8 cellular contexts compared by ENCODE assay signal in genomic region chr16:28140788-28141618, GRCh38.
DNase-seq lines count a peak whose midpoint lies in the region; ATAC-seq and TF ChIP-seq lines count a peak whose summit lies in the region.

No MANE protein-coding gene starts in this region.

- no peaks in the 10 kb centered on the region for H3K27me3 Mint-ChIP-seq in activated naive CD8-positive, alpha-beta T cell treated with anti-CD3 and anti-CD28 coated beads for 36 hours
- no peaks in the 10 kb centered on the region for H3K27me3 Mint-ChIP-seq in mesothelial cell of epicardium (ENCODE audit: low read depth)

- peaks cover 65% of the 10 kb centered on the region for H3K36me3 Mint-ChIP-seq in activated naive CD8-positive, alpha-beta T cell treated with anti-CD3 and anti-CD28 coated beads for 36 hours
- peaks cover 32% of the 10 kb centered on the region for H3K36me3 Mint-ChIP-seq in mesothelial cell of epicardium

- ATAC-seq in GM18858 (IDR thresholded peaks at IDR 0.05; ENCODE audit: unreplicated experiment) (peak; percentile 72), HG02943 (IDR thresholded peaks at IDR 0.05; ENCODE audit: low read depth, unreplicated experiment) (peak; percentile 53)

- in situ Hi-C loops in G401 (cut with HindIII; ENCODE audit: low sequenced_read_pairs), result no loop called here

- H3K4me1 Mint-ChIP-seq in activated naive CD8-positive, alpha-beta T cell treated with anti-CD3 and anti-CD28 coated beads for 36 hours, result peaks cover 86% of the 10 kb centered on the region
- no peaks in the 10 kb centered on the region for H3K4me1 Mint-ChIP-seq in mesothelial cell of epicardium

- H3K9me3 ChIP-seq in Peyer's patch, result no peaks in the 10 kb centered on the region
- H3K9me3 ChIP-seq in parathyroid adenoma (ENCODE audit: control insufficient read depth, low read length), result no peaks in the 10 kb centered on the region

- H3K27me3 ChIP-seq in Peyer's patch, result no peaks in the 10 kb centered on the region
- no peaks in the 10 kb centered on the region for H3K27me3 ChIP-seq in parathyroid adenoma (ENCODE audit: control insufficient read depth, insufficient read depth, low read length)

- no peak overlapping the region for H3K4me2 ChIP-seq in parathyroid adenoma (ENCODE audit: low read length)

- H3K36me3 ChIP-seq in Peyer's patch, result peaks cover 0 to 30% (median 0%) of the 10 kb centered on the region in 3 donors
- no peaks in the 10 kb centered on the region for H3K36me3 ChIP-seq in parathyroid adenoma (ENCODE audit: control insufficient read depth, insufficient read depth, low read length)

- DNase-seq in Peyer's patch, result peak in 2 of 3 donors; percentile 71 to 82
- peak; percentile 64 for DNase-seq in activated naive CD8-positive, alpha-beta T cell treated with anti-CD3 and anti-CD28 coated beads for 36 hours
- DNase-seq in mesothelial cell of epicardium (ENCODE audit: low spot score in 2 of 2, unreplicated experiment in 2 of 2), result no peak
- DNase-seq in putamen (ENCODE audit: low spot score), result no peak
- DNase-seq in G401 (ENCODE audit: low spot score), result no peak

- peak overlapping the region; percentile 80 to 90 (median 87) for H3K27ac ChIP-seq in Peyer's patch
- peak overlapping the region; percentile 3 for H3K27ac ChIP-seq in parathyroid adenoma

- H2AFZ ChIP-seq in parathyroid adenoma, result no peak overlapping the region

- peaks cover 2% of the 10 kb centered on the region for H3K9me3 Mint-ChIP-seq in activated naive CD8-positive, alpha-beta T cell treated with anti-CD3 and anti-CD28 coated beads for 36 hours
- no peaks in the 10 kb centered on the region for H3K9me3 Mint-ChIP-seq in mesothelial cell of epicardium

- peak overlapping the region; percentile 94 for H3K27ac Mint-ChIP-seq in activated naive CD8-positive, alpha-beta T cell treated with anti-CD3 and anti-CD28 coated beads for 36 hours
- H3K27ac Mint-ChIP-seq in mesothelial cell of epicardium, result no peak overlapping the region

- H3K9ac ChIP-seq in parathyroid adenoma, result no peak overlapping the region

- TF ChIP-seq POLR2A in Peyer's patch (IDR thresholded peaks at IDR 0.05), result peak in 1 of 2 donors; percentile 37

- H3K4me3 ChIP-seq in Peyer's patch (peak overlapping the region in 3 of 4 donors; percentile 13 to 36 (median 18)), parathyroid adenoma (ENCODE audit: low read depth, low read length) (no peak overlapping the region)

- H3K4me1 ChIP-seq in Peyer's patch, result peaks cover 0 to 16% (median 2%) of the 10 kb centered on the region in 4 donors
- H3K4me1 ChIP-seq in parathyroid adenoma, result no peaks in the 10 kb centered on the region

- peak overlapping the region; percentile 52 for H3K4me3 Mint-ChIP-seq in activated naive CD8-positive, alpha-beta T cell treated with anti-CD3 and anti-CD28 coated beads for 36 hours
- no peak overlapping the region for H3K4me3 Mint-ChIP-seq in mesothelial cell of epicardium

- no peaks in the 10 kb centered on the region for H3K79me2 ChIP-seq in parathyroid adenoma

- TF ChIP-seq CTCF in Peyer's patch (IDR thresholded peaks at IDR 0.05) (peak in 3 of 6 experiments; percentile 17 to 22 (median 21)), parathyroid adenoma (IDR thresholded peaks at IDR 0.05) (no peak), mesothelial cell of epicardium (IDR thresholded peaks at IDR 0.05; ENCODE audit: unreplicated experiment) (no peak)

Comparison
In these comparisons a context has a peak if more than half of its experiments do, and no peak if none do; other contexts are left out.
1. DNase-seq: peak in Peyer's patch (2 of 3) and activated naive CD8-positive, alpha-beta T cell treated with anti-CD3 and anti-CD28 coated beads for 36 hours (single experiment); none in mesothelial cell of epicardium (0 of 2), putamen (single experiment) and G401 (single experiment).